ENCODE assay signal across 11 cellular contexts in genomic region chr6:100487638-100488037, GRCh38. TPM values are rescaled to one million over a fixed set of nuclear protein-coding genes. Genes with fewer than 3 reads are reported as not detected.
"Had no signal": no experiment of that assay in that cellular context is flagged by ENCODE, and none has a peak within 500 bp of the region (broad histone marks: within the 10 kb centered on the region; RNA-seq: fewer than 3 reads in every experiment).

No MANE protein-coding gene starts in this region.

- FAIRE-seq: HTR-8/SVneo had no signal

- DNase-seq: GM23248, GOT3, H7, HFFc6 had no signal

- H3K36me3 ChIP-seq: HAP-1 had no signal

- ATAC-seq: HCT116 had no signal

- H3K9me3 ChIP-seq: HAP-1 had no signal

- H3K4me1 ChIP-seq: HAP-1 had no signal

- H3K4me3 ChIP-seq: GM23248, HAP-1 had no signal

- H2AFZ ChIP-seq: GM23248 had no signal

- H3K27ac ChIP-seq: GM23248, HL-60 had no signal

- H3K9ac ChIP-seq: GM23248 had no signal

RNA-seq across cellular contexts. Expression of gene SIM1, which starts 22.9 kb away (rescaled TPM):
- total RNA-seq: H4, HT-29 had no signal
- polyA plus RNA-seq: IgD-negative memory B cell had no signal
